9 cellular contexts compared by ENCODE assay signal in genomic region chr6:36067374-36068011, GRCh38. TPM values are rescaled to one million over a fixed set of nuclear protein-coding genes. Genes with fewer than 3 reads are reported as not detected.
DNase-seq lines count a peak whose midpoint lies in the region; ATAC-seq and TF ChIP-seq lines count a peak whose summit lies in the region.
"Had no signal": no experiment of that assay in that cellular context is flagged by ENCODE, and none has a peak within 500 bp of the region (broad histone marks: within the 10 kb centered on the region; RNA-seq: fewer than 3 reads in every experiment).

No MANE protein-coding gene starts in this region.

- no peak overlapping the region for H3K4me3 ChIP-seq in fibroblast of the aortic adventitia (ENCODE audit: low read depth, low read length)
- H3K4me3 ChIP-seq: dorsolateral prefrontal cortex had no signal

- DNase-seq in Daoy (ENCODE audit: low read depth) (peak; percentile 23), SK-MEL-5 (ENCODE audit: low read depth, low spot score) (peak; percentile 38), fibroblast of the aortic adventitia (ENCODE audit: low read depth) (peak; percentile 66), pons (ENCODE audit: low spot score) (peak; percentile 3), HCEC 1CT (no peak)
- DNase-seq: dorsolateral prefrontal cortex, NCI-H526 had no signal

- ATAC-seq in GM18873 (IDR thresholded peaks at IDR 0.05; ENCODE audit: low FRiP score, unreplicated experiment), result no peak
- no peak for ATAC-seq in GM21381 (IDR thresholded peaks at IDR 0.05; ENCODE audit: unreplicated experiment)

- in situ Hi-C loops in SK-MEL-5 (cut with HindIII; ENCODE audit: low pct_unique_long_range_greater_than_20kb, low sequenced_read_pairs), result no loop called here

- TF ChIP-seq CTCF in fibroblast of the aortic adventitia (IDR thresholded peaks at IDR 0.05; ENCODE audit: insufficient read depth, low read length), result no peak

RNA-seq across cellular contexts. Expression of gene MAPK14, which starts 39.9 kb away (rescaled TPM):
- total RNA-seq in Daoy (2014; rRNA removed; shearing (Covaris generic)), result 52.7 and 72.3 TPM in 2 replicates
- total RNA-seq in SK-MEL-5 (2014; rRNA removed; shearing (Covaris generic)), result 28.2 and 28.7 TPM in 2 replicates
- 22.1 and 27.5 TPM in 2 replicates for polyA plus RNA-seq in SK-MEL-5 (2015; cell fraction: cytosol; rRNA removed)
- 47.5 and 60.0 TPM in 2 replicates for polyA plus RNA-seq in SK-MEL-5 (2015; cell fraction: nucleus; rRNA removed)
- total RNA-seq in fibroblast of the aortic adventitia (ENCODE audit: low replicate concordance), result 72.5 and 99.8 TPM in 2 replicates

RNA-seq across cellular contexts. Expression of gene SLC26A8, which starts 43.1 kb away (rescaled TPM):
- not detected in 2 replicates for total RNA-seq in Daoy (2014; rRNA removed; shearing (Covaris generic))
- total RNA-seq in SK-MEL-5 (2014; rRNA removed; shearing (Covaris generic)), result not detected in 2 replicates
- not detected in 2 replicates for polyA plus RNA-seq in SK-MEL-5 (2015; cell fraction: cytosol; rRNA removed)
- polyA plus RNA-seq in SK-MEL-5 (2015; cell fraction: nucleus; rRNA removed), result not detected in 2 replicates
- total RNA-seq in fibroblast of the aortic adventitia (ENCODE audit: low replicate concordance), result 0.18 TPM in 1 of 2 replicates, not detected in the other
